1 cellular context compared by ENCODE assay signal in genomic region chr2:21228041-21228895, GRCh38.
TF ChIP-seq lines count a peak whose summit lies in the region.

No MANE protein-coding gene starts in this region.

TF ChIP-seq in K562, 482 proteins besides CTCF, POLR2A, EP300 and RAD21 (continued from another document and continues in another):
- TF ChIP-seq, protein P1, sequence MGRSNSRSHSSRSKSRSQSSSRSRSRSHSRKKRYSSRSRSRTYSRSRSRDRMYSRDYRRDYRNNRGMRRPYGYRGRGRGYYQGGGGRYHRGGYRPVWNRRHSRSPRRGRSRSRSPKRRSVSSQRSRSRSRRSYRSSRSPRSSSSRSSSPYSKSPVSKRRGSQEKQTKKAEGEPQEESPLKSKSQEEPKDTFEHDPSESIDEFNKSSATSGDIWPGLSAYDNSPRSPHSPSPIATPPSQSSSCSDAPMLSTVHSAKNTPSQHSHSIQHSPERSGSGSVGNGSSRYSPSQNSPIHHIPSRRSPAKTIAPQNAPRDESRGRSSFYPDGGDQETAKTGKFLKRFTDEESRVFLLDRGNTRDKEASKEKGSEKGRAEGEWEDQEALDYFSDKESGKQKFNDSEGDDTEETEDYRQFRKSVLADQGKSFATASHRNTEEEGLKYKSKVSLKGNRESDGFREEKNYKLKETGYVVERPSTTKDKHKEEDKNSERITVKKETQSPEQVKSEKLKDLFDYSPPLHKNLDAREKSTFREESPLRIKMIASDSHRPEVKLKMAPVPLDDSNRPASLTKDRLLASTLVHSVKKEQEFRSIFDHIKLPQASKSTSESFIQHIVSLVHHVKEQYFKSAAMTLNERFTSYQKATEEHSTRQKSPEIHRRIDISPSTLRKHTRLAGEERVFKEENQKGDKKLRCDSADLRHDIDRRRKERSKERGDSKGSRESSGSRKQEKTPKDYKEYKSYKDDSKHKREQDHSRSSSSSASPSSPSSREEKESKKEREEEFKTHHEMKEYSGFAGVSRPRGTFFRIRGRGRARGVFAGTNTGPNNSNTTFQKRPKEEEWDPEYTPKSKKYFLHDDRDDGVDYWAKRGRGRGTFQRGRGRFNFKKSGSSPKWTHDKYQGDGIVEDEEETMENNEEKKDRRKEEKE (IDR thresholded peaks at IDR 0.05; ENCODE audit: borderline replicate concordance in 1 of 2, control insufficient read depth in 1 of 2, low read depth in 2 of 2, low read length in 1 of 2): 0 out of 4 replicates have a peak, but pooled peaks of 1 of the 2 experiments have one; percentile 53
- no peak for TF ChIP-seq TSHZ1 (CRISPR knock-in tag; IDR thresholded peaks at IDR 0.05)
- TF ChIP-seq DMBX1 (CRISPR knock-in tag; IDR thresholded peaks at IDR 0.05; ENCODE audit: borderline replicate concordance): peak; percentile 66; the same call in 1 of the 2 replicates
- 0 out of 2 replicates have a peak, but pooled peaks have one; percentile 22 for TF ChIP-seq RB1 (IDR thresholded peaks at IDR 0.05; ENCODE audit: low read depth)
- TF ChIP-seq SMAD4 (CRISPR knock-in tag; conservative IDR thresholded peaks at IDR 0.05): peak; percentile 72
- TF ChIP-seq HLTF (IDR thresholded peaks at IDR 0.05): no peak
- no peak for TF ChIP-seq SRF (CRISPR knock-in tag; IDR thresholded peaks at IDR 0.05)
- TF ChIP-seq GTF2B (IDR thresholded peaks at IDR 0.05; ENCODE audit: extremely low read depth, insufficient read length): no peak
- TF ChIP-seq, protein P2, sequence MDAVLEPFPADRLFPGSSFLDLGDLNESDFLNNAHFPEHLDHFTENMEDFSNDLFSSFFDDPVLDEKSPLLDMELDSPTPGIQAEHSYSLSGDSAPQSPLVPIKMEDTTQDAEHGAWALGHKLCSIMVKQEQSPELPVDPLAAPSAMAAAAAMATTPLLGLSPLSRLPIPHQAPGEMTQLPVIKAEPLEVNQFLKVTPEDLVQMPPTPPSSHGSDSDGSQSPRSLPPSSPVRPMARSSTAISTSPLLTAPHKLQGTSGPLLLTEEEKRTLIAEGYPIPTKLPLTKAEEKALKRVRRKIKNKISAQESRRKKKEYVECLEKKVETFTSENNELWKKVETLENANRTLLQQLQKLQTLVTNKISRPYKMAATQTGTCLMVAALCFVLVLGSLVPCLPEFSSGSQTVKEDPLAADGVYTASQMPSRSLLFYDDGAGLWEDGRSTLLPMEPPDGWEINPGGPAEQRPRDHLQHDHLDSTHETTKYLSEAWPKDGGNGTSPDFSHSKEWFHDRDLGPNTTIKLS (IDR thresholded peaks at IDR 0.05; ENCODE audit: borderline replicate concordance, low read depth): peak; percentile 29; the same call in 1 of the 2 replicates
- TF ChIP-seq CHCHD3 (CRISPR knock-in tag; IDR thresholded peaks at IDR 0.05): no peak
- TF ChIP-seq NR2F6 (CRISPR knock-in tag; IDR thresholded peaks at IDR 0.05): 0 out of 2 replicates have a peak, but pooled peaks have one; percentile 66
- TF ChIP-seq FOS (IDR thresholded peaks at IDR 0.05; ENCODE audit: extremely low read depth, insufficient read length): no peak
- TF ChIP-seq, protein P3, sequence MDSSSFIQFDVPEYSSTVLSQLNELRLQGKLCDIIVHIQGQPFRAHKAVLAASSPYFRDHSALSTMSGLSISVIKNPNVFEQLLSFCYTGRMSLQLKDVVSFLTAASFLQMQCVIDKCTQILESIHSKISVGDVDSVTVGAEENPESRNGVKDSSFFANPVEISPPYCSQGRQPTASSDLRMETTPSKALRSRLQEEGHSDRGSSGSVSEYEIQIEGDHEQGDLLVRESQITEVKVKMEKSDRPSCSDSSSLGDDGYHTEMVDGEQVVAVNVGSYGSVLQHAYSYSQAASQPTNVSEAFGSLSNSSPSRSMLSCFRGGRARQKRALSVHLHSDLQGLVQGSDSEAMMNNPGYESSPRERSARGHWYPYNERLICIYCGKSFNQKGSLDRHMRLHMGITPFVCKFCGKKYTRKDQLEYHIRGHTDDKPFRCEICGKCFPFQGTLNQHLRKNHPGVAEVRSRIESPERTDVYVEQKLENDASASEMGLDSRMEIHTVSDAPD (CRISPR knock-in tag; IDR thresholded peaks at IDR 0.05): no peak
- no peak for TF ChIP-seq NFXL1 (CRISPR knock-in tag; IDR thresholded peaks at IDR 0.05)
- TF ChIP-seq MTA3 (IDR thresholded peaks at IDR 0.05; ENCODE audit: borderline replicate concordance): no peak
- peak; percentile 39 for TF ChIP-seq TBP (optimal IDR thresholded peaks at IDR 0.05; ENCODE audit: low read depth, low read length)
- TF ChIP-seq FOXP4 (CRISPR knock-in tag; IDR thresholded peaks at IDR 0.05; ENCODE audit: borderline replicate concordance): no peak
- TF ChIP-seq, protein P4, sequence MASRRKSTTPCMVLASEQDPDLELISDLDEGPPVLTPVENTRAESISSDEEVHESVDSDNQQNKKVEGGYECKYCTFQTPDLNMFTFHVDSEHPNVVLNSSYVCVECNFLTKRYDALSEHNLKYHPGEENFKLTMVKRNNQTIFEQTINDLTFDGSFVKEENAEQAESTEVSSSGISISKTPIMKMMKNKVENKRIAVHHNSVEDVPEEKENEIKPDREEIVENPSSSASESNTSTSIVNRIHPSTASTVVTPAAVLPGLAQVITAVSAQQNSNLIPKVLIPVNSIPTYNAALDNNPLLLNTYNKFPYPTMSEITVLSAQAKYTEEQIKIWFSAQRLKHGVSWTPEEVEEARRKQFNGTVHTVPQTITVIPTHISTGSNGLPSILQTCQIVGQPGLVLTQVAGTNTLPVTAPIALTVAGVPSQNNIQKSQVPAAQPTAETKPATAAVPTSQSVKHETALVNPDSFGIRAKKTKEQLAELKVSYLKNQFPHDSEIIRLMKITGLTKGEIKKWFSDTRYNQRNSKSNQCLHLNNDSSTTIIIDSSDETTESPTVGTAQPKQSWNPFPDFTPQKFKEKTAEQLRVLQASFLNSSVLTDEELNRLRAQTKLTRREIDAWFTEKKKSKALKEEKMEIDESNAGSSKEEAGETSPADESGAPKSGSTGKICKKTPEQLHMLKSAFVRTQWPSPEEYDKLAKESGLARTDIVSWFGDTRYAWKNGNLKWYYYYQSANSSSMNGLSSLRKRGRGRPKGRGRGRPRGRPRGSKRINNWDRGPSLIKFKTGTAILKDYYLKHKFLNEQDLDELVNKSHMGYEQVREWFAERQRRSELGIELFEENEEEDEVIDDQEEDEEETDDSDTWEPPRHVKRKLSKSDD (conservative IDR thresholded peaks at IDR 0.05; ENCODE audit: low read length): no peak
- TF ChIP-seq POU5F1 (IDR thresholded peaks at IDR 0.05; ENCODE audit: borderline replicate concordance, low read depth, low read length, partially characterized antibody): no peak
- peak; percentile 49; the same call in 1 of the 2 replicates for TF ChIP-seq EHMT2 (IDR thresholded peaks at IDR 0.05)
- 0 out of 2 replicates have a peak, but pooled peaks have one; percentile 35 for TF ChIP-seq MEF2A (IDR thresholded peaks at IDR 0.05; ENCODE audit: control insufficient read depth, low read depth, low read length)
- TF ChIP-seq ETV1 (tag; conservative IDR thresholded peaks at IDR 0.05; ENCODE audit: low read depth): peak; percentile 51
- TF ChIP-seq MCM5 (IDR thresholded peaks at IDR 0.05; ENCODE audit: low read depth): no peak
- TF ChIP-seq COPS2 (conservative IDR thresholded peaks at IDR 0.05): no peak
- no peak for TF ChIP-seq XRCC4 (IDR thresholded peaks at IDR 0.05; ENCODE audit: extremely low read depth, insufficient read depth, insufficient read length)
- TF ChIP-seq HCFC1 (IDR thresholded peaks at IDR 0.05; ENCODE audit: low read depth, low read length): no peak
- TF ChIP-seq NCOA6 (IDR thresholded peaks at IDR 0.05): no peak; the same call in 1 of the 2 replicates
- no peak for TF ChIP-seq RHOXF2B (CRISPR knock-in tag; conservative IDR thresholded peaks at IDR 0.05)
- 0 out of 2 replicates have a peak, but pooled peaks have one; percentile 23 for TF ChIP-seq MAFG (tag; conservative IDR thresholded peaks at IDR 0.05)
- 0 out of 2 replicates have a peak, but pooled peaks have one; percentile 27 for TF ChIP-seq GATA2 (CRISPR knock-in tag; IDR thresholded peaks at IDR 0.05)
- TF ChIP-seq CREB1 (IDR thresholded peaks at IDR 0.05): peak; percentile 51
- TF ChIP-seq CREB1 (CRISPR knock-in tag; IDR thresholded peaks at IDR 0.05): no peak
- TF ChIP-seq, protein P5, sequence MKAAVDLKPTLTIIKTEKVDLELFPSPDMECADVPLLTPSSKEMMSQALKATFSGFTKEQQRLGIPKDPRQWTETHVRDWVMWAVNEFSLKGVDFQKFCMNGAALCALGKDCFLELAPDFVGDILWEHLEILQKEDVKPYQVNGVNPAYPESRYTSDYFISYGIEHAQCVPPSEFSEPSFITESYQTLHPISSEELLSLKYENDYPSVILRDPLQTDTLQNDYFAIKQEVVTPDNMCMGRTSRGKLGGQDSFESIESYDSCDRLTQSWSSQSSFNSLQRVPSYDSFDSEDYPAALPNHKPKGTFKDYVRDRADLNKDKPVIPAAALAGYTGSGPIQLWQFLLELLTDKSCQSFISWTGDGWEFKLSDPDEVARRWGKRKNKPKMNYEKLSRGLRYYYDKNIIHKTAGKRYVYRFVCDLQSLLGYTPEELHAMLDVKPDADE (conservative IDR thresholded peaks at IDR 0.05; ENCODE audit: control insufficient read depth, low read depth, low read length): peak; percentile 63; the same call in 1 of the 2 replicates
- TF ChIP-seq ARNT (IDR thresholded peaks at IDR 0.05): peak; percentile 47 to 60; a peak in 1 of 4 replicates
- TF ChIP-seq ZNF184 (CRISPR knock-in tag; IDR thresholded peaks at IDR 0.05): no peak
- no peak for TF ChIP-seq PCBP1 (IDR thresholded peaks at IDR 0.05; ENCODE audit: low read depth, low read length, poor library complexity, severe bottlenecking)
- TF ChIP-seq SNIP1 (IDR thresholded peaks at IDR 0.05; ENCODE audit: low read depth): no peak
- no peak for TF ChIP-seq FIP1L1 (IDR thresholded peaks at IDR 0.05; ENCODE audit: low read depth, low read length, poor library complexity, severe bottlenecking)
- no peak for TF ChIP-seq THRA (IDR thresholded peaks at IDR 0.05)
- no peak for TF ChIP-seq ZSCAN32 (CRISPR knock-in tag; IDR thresholded peaks at IDR 0.05)
- TF ChIP-seq CBFB (CRISPR knock-in tag; IDR thresholded peaks at IDR 0.05): 0 out of 2 replicates have a peak, but pooled peaks have one; percentile 38
- TF ChIP-seq RAD51 (IDR thresholded peaks at IDR 0.05; ENCODE audit: borderline replicate concordance, low read depth): no peak
- no peak for TF ChIP-seq BHLHE40 (IDR thresholded peaks at IDR 0.05; ENCODE audit: low read length)
- TF ChIP-seq HDAC3 (IDR thresholded peaks at IDR 0.05; ENCODE audit: borderline replicate concordance, partially characterized antibody): peak; percentile 40
- peak; percentile 87 to 89 for TF ChIP-seq TRIM24 (IDR thresholded peaks at IDR 0.05)
- TF ChIP-seq CHD2 (IDR thresholded peaks at IDR 0.05; ENCODE audit: low read depth, low read length): no peak
- TF ChIP-seq BACH1 (tag; IDR thresholded peaks at IDR 0.05): no peak
- no peak for TF ChIP-seq RBBP5 (IDR thresholded peaks at IDR 0.05; ENCODE audit: borderline replicate concordance, insufficient read depth, low read length, poor library complexity, severe bottlenecking)
- no peak for TF ChIP-seq ZNF780A (CRISPR knock-in tag; IDR thresholded peaks at IDR 0.05)
